In the genomic region with DNA sequence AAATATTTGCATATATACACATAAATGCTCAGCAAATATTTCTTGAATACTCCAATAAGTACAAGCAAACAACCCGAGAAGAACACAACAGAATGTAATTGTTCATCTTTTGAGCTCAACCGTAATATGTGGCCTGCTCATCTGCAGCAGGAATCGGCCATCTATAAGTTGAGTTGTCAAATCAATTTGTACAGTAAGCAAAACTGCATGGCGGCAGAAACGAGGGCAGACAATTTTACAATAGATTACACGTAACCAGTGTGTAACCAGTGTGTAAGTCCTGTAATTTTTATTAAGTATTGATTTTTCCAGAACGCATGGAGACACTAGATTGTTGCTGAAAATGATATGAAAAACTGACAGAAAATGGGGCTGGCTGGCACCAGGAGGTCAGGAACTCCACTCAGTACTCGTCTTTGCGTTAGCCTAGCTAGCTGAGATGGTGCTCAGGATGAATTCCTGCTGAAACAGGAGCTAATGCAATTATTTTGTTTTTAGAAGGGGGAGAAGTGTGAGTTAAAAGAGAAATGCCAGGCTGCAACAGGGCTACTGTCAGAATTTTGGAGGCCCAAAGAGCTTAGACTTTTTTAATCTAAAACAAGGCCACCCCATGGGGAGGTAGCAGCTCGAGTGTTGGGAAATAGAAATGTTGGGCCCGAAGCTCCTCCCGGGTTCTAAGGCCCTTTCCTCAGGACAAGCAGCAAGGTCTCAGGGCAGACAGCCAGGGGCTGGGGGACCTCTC, we compare ENCODE assay signal across 8 cellular contexts. TPM values are rescaled to one million over a fixed set of nuclear protein-coding genes. Genes with fewer than 3 reads are reported as not detected.
DNase-seq lines count a peak whose midpoint lies in the region; ATAC-seq and TF ChIP-seq lines count a peak whose summit lies in the region.

No MANE protein-coding gene starts in this region.

- DNase-seq in RWPE1 (ENCODE audit: low spot score), result peak; percentile 46
- no peak for DNase-seq in left ventricle myocardium superior
- DNase-seq in testis, result peak; percentile 16
- no peak for DNase-seq in DMS153 treated with DMSO at 0.1 percent for 48 hours (lab: John Stamatoyannopoulos, UW; ENCODE audit: unreplicated experiment)
- no peak for DNase-seq in NCI-H446 treated with DMSO at 0.1 percent for 48 hours (lab: John Stamatoyannopoulos, UW)

- H3K4me3 ChIP-seq in BLaER1 (peak overlapping the region; percentile 86), testis (peak overlapping the region; percentile 91 to 96)

- H4K20me1 ChIP-seq in BLaER1, result peaks cover 79% of the 10 kb centered on the region

- CTCF ChIA-PET in RWPE1 (lab: Yijun Ruan, JAX), result interaction anchor here (0.7 kb wide), 1 partner anchor 9 kb away, joined by 3 read pairs; no protein-coding TSS in a partner anchor

- intact Hi-C loops in left ventricle myocardium superior (cut with micrococcal nuclease), result no loop called here
- intact Hi-C loops in testis (cut with DNase I; ENCODE audit: low total_unique reads), result no loop called here

- H3K36me3 ChIP-seq in BLaER1, result peaks cover 21% of the 10 kb centered on the region; the same call in 1 of the 2 replicates
- H3K36me3 ChIP-seq in testis (ENCODE audit: low read depth, missing control alignments), result no peaks in the 10 kb centered on the region

- ATAC-seq in GM21717 (IDR thresholded peaks at IDR 0.05; ENCODE audit: unreplicated experiment) (peak; percentile 19), left ventricle myocardium superior (peak; percentile 1), HG03460 (IDR thresholded peaks at IDR 0.05; ENCODE audit: unreplicated experiment) (no peak)

- TF ChIP-seq POLR2A in testis (IDR thresholded peaks at IDR 0.05), result no peak

- WGBS in testis, 2 donors, result 1 to 4% methylated on average over 10 to 12 of the region's 12 CpGs

- no peaks in the 10 kb centered on the region for H3K27me3 ChIP-seq in BLaER1
- no peaks in the 10 kb centered on the region for H3K27me3 ChIP-seq in testis

- H3K9me3 ChIP-seq in BLaER1 (no peaks in the 10 kb centered on the region), testis (no peaks in the 10 kb centered on the region)

- no peak for TF ChIP-seq CTCF in RWPE1 (conservative IDR thresholded peaks at IDR 0.05; ENCODE audit: low read depth)
- no peak for TF ChIP-seq CTCF in testis (IDR thresholded peaks at IDR 0.05)

- H3K27ac ChIP-seq in BLaER1 (peak overlapping the region; percentile 88), RWPE1 (peak overlapping the region; percentile 98), testis (peak overlapping the region; percentile 96 to 98)

- H3K9ac ChIP-seq in BLaER1, result peak overlapping the region; percentile 96

- H3K4me2 ChIP-seq in BLaER1, result peak overlapping the region; percentile 86

- POLR2A ChIA-PET in RWPE1 (lab: Yijun Ruan, JAX; ENCODE audit: low non-redundant PET), result interaction anchor here (0.6 to 1.8 kb wide), 5 partner anchors 10 to 81 kb away, joined by 3 to 5 read pairs (median 3); no protein-coding TSS in a partner anchor

- H3K4me1 ChIP-seq in BLaER1 (peaks cover 56% of the 10 kb centered on the region), testis (peaks cover 26% of the 10 kb centered on the region)

RNA-seq across cellular contexts. Expression of gene DHX29, which starts 0.7 kb away (rescaled TPM):
- total RNA-seq in left ventricle myocardium superior (20.7 TPM), testis (10 to 100 TPM; 19.0 to 26.8 TPM)
- polyA plus RNA-seq in testis (ENCODE audit: insufficient read depth, low read depth, low replicate concordance), result 8.8 TPM

RNA-seq across cellular contexts. Expression of gene MTREX, which starts 1.0 kb away (rescaled TPM):
- total RNA-seq in left ventricle myocardium superior (69.9 TPM), testis (100 to 1,000 TPM; 108 to 126 TPM)
- 33.7 TPM for polyA plus RNA-seq in testis (ENCODE audit: insufficient read depth, low read depth, low replicate concordance)

Comparison
In these comparisons a context has a peak if more than half of its experiments do, and no peak if none do; other contexts are left out.
1. DNase-seq: peak in RWPE1 (single experiment) and testis (single experiment); none in left ventricle myocardium superior (single experiment), DMS153 treated with DMSO at 0.1 percent for 48 hours (single experiment) and NCI-H446 treated with DMSO at 0.1 percent for 48 hours (single experiment).
2. Peak in every context shown above with its lines, with median percentiles within 50 percentile points of each other: H3K27ac ChIP-seq.